ENCODE assay signal across 1 cellular context in genomic region chr19:7911509-7912143, GRCh38.
TF ChIP-seq lines count a peak whose summit lies in the region.

No MANE protein-coding gene starts in this region.

TF ChIP-seq in HEK293, 187 proteins besides CTCF, POLR2A, EP300 and RAD21 (continued from another document):
- TF ChIP-seq ZNF280C (tag by site-specific recombination; IDR thresholded peaks at IDR 0.05) (no peak), SP3 (tag by site-specific recombination; IDR thresholded peaks at IDR 0.05) (no peak), REST (tag by site-specific recombination; IDR thresholded peaks at IDR 0.05) (no peak), ZBTB49 (tag by site-specific recombination; IDR thresholded peaks at IDR 0.05; ENCODE audit: low read depth) (no peak), ZNF23 (tag by site-specific recombination; IDR thresholded peaks at IDR 0.05; ENCODE audit: borderline replicate concordance) (no peak), ZNF394 (tag by site-specific recombination; IDR thresholded peaks at IDR 0.05; ENCODE audit: borderline replicate concordance) (no peak), ZNF571 (tag by site-specific recombination; IDR thresholded peaks at IDR 0.05) (no peak), ZBTB1 (tag by site-specific recombination; IDR thresholded peaks at IDR 0.05) (no peak), ZNF155 (tag by site-specific recombination; IDR thresholded peaks at IDR 0.05) (no peak)
